15 cellular contexts compared by ENCODE assay signal in genomic region chr17:82957961-82958491, GRCh38.
DNase-seq lines count a peak whose midpoint lies in the region; ATAC-seq and TF ChIP-seq lines count a peak whose summit lies in the region.
"Had no signal": no experiment of that assay in that cellular context is flagged by ENCODE, and none has a peak within 500 bp of the region (broad histone marks: within the 10 kb centered on the region; RNA-seq: fewer than 3 reads in every experiment).

No MANE protein-coding gene starts in this region.

- H3K4me3 ChIP-seq in left ventricle myocardium inferior (no peak overlapping the region), coronary artery (no peak overlapping the region), upper lobe of right lung (no peak overlapping the region), MG63 (no peak overlapping the region)

- H3K9me3 Mint-ChIP-seq in neural crest cell = peaks cover 14% of the 10 kb centered on the region

- H3K36me3 ChIP-seq in left ventricle myocardium inferior (peaks cover 10% of the 10 kb centered on the region), upper lobe of right lung (no peaks in the 10 kb centered on the region), MG63 (no peaks in the 10 kb centered on the region)

- H3K27me3 ChIP-seq in left ventricle myocardium inferior (ENCODE audit: low read depth) = no peaks in the 10 kb centered on the region
- H3K27me3 ChIP-seq in upper lobe of right lung = no peaks in the 10 kb centered on the region
- no peaks in the 10 kb centered on the region for H3K27me3 ChIP-seq in MG63

- intact Hi-C loops in left ventricle myocardium inferior (cut with micrococcal nuclease) = no loop called here
- intact Hi-C loops in left cardiac atrium (cut with DNase I) = no loop called here
- intact Hi-C loops in upper lobe of right lung (cut with DNase I) = no loop called here

- H3K4me3 Mint-ChIP-seq in neural crest cell = peak overlapping the region; percentile 27

- peaks cover 1% of the 10 kb centered on the region for H3K4me1 Mint-ChIP-seq in neural crest cell

- no peak overlapping the region for H3K27ac Mint-ChIP-seq in neural crest cell (ENCODE audit: unreplicated experiment)

- DNase-seq in left ventricle myocardium inferior (peak; percentile 11), left cardiac atrium (no peak), coronary artery (ENCODE audit: low spot score) (peak; percentile 67), neural crest cell (ENCODE audit: low read depth, low spot score) (no peak), upper lobe of right lung (peak; percentile 58), MG63 (no peak), NCI-H1694 treated with DMSO at 0.1 percent for 48 hours (lab: John Stamatoyannopoulos, UW) (no peak)
- DNase-seq: AML-193, DMS53, Kasumi-1, NCI-H1417, NCI-H2029 treated with DMSO at 0.1 percent for 48 hours, NCI-H510A had no signal

- H3K4me1 ChIP-seq in left ventricle myocardium inferior (peaks cover 5% of the 10 kb centered on the region), upper lobe of right lung (peaks cover 3% of the 10 kb centered on the region)
- H3K4me1 ChIP-seq: Caco-2 had no signal

- H3K27ac ChIP-seq in left ventricle myocardium inferior (replicated peaks) (no peak overlapping the region), coronary artery (no peak overlapping the region), upper lobe of right lung (no peak overlapping the region)

- peaks cover 33% of the 10 kb centered on the region for H3K9me3 ChIP-seq in left ventricle myocardium inferior (replicated peaks)
- H3K9me3 ChIP-seq in upper lobe of right lung = peaks cover 6% of the 10 kb centered on the region
- peaks cover 11% of the 10 kb centered on the region for H3K9me3 ChIP-seq in MG63

- no peak for ATAC-seq in left cardiac atrium
- no peak for ATAC-seq in upper lobe of right lung
- ATAC-seq: HCT116 had no signal

- H3K36me3 Mint-ChIP-seq in neural crest cell (ENCODE audit: low read depth) = peaks cover 31% of the 10 kb centered on the region

- H3K27me3 Mint-ChIP-seq in neural crest cell (ENCODE audit: low read depth) = no peaks in the 10 kb centered on the region

- TF ChIP-seq CTCF in left ventricle myocardium inferior (IDR thresholded peaks at IDR 0.05; ENCODE audit: borderline replicate concordance) (no peak), coronary artery (IDR thresholded peaks at IDR 0.05) (no peak), neural crest cell (conservative IDR thresholded peaks at IDR 0.05) (no peak), upper lobe of right lung (IDR thresholded peaks at IDR 0.05) (no peak)

Comparison
In these comparisons a context has a peak if more than half of its experiments do, and no peak if none do; other contexts are left out.
1. DNase-seq: peak in left ventricle myocardium inferior (single experiment), coronary artery (single experiment) and upper lobe of right lung (single experiment); none in left cardiac atrium (single experiment), neural crest cell (single experiment), MG63 (single experiment) and NCI-H1694 treated with DMSO at 0.1 percent for 48 hours (single experiment).